Comparison of ENCODE assay signal across 19 cellular contexts in genomic region chr11:113073290-113073953, GRCh38.
DNase-seq lines count a peak whose midpoint lies in the region; ATAC-seq and TF ChIP-seq lines count a peak whose summit lies in the region.
"Had no signal": no experiment of that assay in that cellular context is flagged by ENCODE, and none has a peak within 500 bp of the region (broad histone marks: within the 10 kb centered on the region; RNA-seq: fewer than 3 reads in every experiment).

No MANE protein-coding gene starts in this region.

- intact Hi-C loops in heart right ventricle (cut with DNase I) = no loop called here
- intact Hi-C loops in left ventricle myocardium superior (cut with micrococcal nuclease) = no loop called here
- intact Hi-C loops in spleen (cut with DNase I; ENCODE audit: low total_unique reads) = no loop called here

- TF ChIP-seq POLR2A in spleen (IDR thresholded peaks at IDR 0.05) = no peak

- peaks cover 0 to 64% (median 7%) of the 10 kb centered on the region in 9 donors for H3K4me1 ChIP-seq in heart right ventricle
- H3K4me1 ChIP-seq in right atrium auricular region = peaks cover 0 to 24% of the 10 kb centered on the region in 2 donors
- H3K4me1 ChIP-seq in spleen = no peaks in the 10 kb centered on the region
- H3K4me1 ChIP-seq: BLaER1 treated with 17β-estradiol and CSF1 and Interleukin-3, amounts not matched to agents 10 nM and 100 nM had no signal

- no peaks in the 10 kb centered on the region for H3K27me3 ChIP-seq in heart right ventricle
- H3K27me3 ChIP-seq in right atrium auricular region = no peaks in the 10 kb centered on the region
- no peaks in the 10 kb centered on the region for H3K27me3 ChIP-seq in spleen (replicated peaks in 1 of 7)
- H3K27me3 ChIP-seq: BLaER1 treated with 17β-estradiol and CSF1 and Interleukin-3, amounts not matched to agents 10 nM and 100 nM had no signal

- WGBS in heart right ventricle, 2 donors = 56 to 65% methylated on average over 3 of the region's 3 CpGs
- WGBS in spleen, 5 donors = 74 to 91% (median 79%) methylated on average over 3 of the region's 3 CpGs

- H3K36me3 ChIP-seq in heart right ventricle (no peaks in the 10 kb centered on the region), right atrium auricular region (no peaks in the 10 kb centered on the region), spleen (no peaks in the 10 kb centered on the region)
- H3K36me3 ChIP-seq: BLaER1 treated with 17β-estradiol and CSF1 and Interleukin-3, amounts not matched to agents 10 nM and 100 nM had no signal

- H3K4me3 ChIP-seq in heart right ventricle = no peak overlapping the region
- H3K4me3 ChIP-seq in right atrium auricular region = no peak overlapping the region
- no peak overlapping the region for H3K4me3 ChIP-seq in spleen
- H3K4me3 ChIP-seq: BLaER1 treated with 17β-estradiol and CSF1 and Interleukin-3, amounts not matched to agents 10 nM and 100 nM had no signal

- TF ChIP-seq CTCF in heart right ventricle (IDR thresholded peaks at IDR 0.05) (no peak), right atrium auricular region (IDR thresholded peaks at IDR 0.05) (no peak), spleen (IDR thresholded peaks at IDR 0.05 in 8 of 11, conservative IDR thresholded peaks at IDR 0.05 in 3 of 11) (no peak)

- ATAC-seq in heart right ventricle (peak in 4 of 8 donors; percentile 62 to 72 (median 64)), left ventricle myocardium superior (peak; percentile 61)
- ATAC-seq: CD8-positive, alpha-beta T cell; HCT116 had no signal

- H3K9me3 ChIP-seq in heart right ventricle = no peaks in the 10 kb centered on the region
- no peaks in the 10 kb centered on the region for H3K9me3 ChIP-seq in right atrium auricular region
- H3K9me3 ChIP-seq in spleen = no peaks in the 10 kb centered on the region
- H3K9me3 ChIP-seq: BLaER1 treated with 17β-estradiol and CSF1 and Interleukin-3, amounts not matched to agents 10 nM and 100 nM had no signal

- DNase-seq in NCI-H2227 (lab: John Stamatoyannopoulos, UW; ENCODE audit: unreplicated experiment) (peak; percentile 7), NCI-H2227 treated with DMSO at 0.1 percent for 48 hours (lab: John Stamatoyannopoulos, UW) (no peak), heart right ventricle (no peak), right atrium auricular region (ENCODE audit: low spot score) (no peak), left ventricle myocardium superior (peak; percentile 34), putamen (ENCODE audit: low spot score) (peak; percentile 42), spleen (no peak)
- no peak for DNase-seq in stimulated activated naive CD4-positive, alpha-beta T cell (lab: John Stamatoyannopoulos, UW)
- DNase-seq: 8988T; Calu3; CD8-positive, alpha-beta T cell; DMS79 treated with DMSO at 0.1 percent for 48 hours; GF-D8; GOT3; H7; HFFc6 had no signal

- peak overlapping the region in 6 of 10 donors; percentile 30 to 69 (median 42) for H3K27ac ChIP-seq in heart right ventricle
- peak overlapping the region in 1 of 2 donors; percentile 67 for H3K27ac ChIP-seq in right atrium auricular region
- no peak overlapping the region for H3K27ac ChIP-seq in spleen
- H3K27ac ChIP-seq: BLaER1 treated with 17β-estradiol and CSF1 and Interleukin-3, amounts not matched to agents 10 nM and 100 nM; HL-60 had no signal

Comparison
In these comparisons a context has a peak if more than half of its experiments do, and no peak if none do; other contexts are left out.
1. DNase-seq: peak in NCI-H2227 (single experiment), left ventricle myocardium superior (single experiment) and putamen (single experiment); none in NCI-H2227 treated with DMSO at 0.1 percent for 48 hours (single experiment), heart right ventricle (0 of 2), right atrium auricular region (single experiment), stimulated activated naive CD4-positive, alpha-beta T cell (0 of 6) and spleen (single experiment).
2. H3K27ac ChIP-seq: peak in heart right ventricle (6 of 10); none in spleen (0 of 8).